Comparison of ENCODE assay signal across 23 cellular contexts in the genomic region with DNA sequence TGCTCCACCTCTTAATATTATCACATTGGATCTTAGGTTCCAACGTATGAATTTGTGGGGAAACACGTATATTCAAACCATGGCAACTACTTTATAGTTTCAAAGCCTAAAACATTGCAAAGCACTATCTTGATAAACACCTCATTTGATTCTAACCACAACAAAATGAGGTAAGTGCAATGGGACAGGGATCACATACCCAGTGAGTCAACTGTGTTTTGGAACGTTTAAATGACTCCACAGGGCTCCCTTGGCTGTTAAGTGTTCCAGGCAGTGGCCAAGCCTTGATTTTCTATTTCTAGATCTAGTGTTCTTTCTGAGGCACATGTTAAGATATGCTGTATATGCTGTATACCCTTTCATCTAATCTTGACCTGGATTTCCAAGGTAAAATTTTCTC. TPM values are rescaled to one million over a fixed set of nuclear protein-coding genes. Genes with fewer than 3 reads are reported as not detected.
DNase-seq lines count a peak whose midpoint lies in the region; ATAC-seq and TF ChIP-seq lines count a peak whose summit lies in the region.
"Had no signal": no experiment of that assay in that cellular context is flagged by ENCODE, and none has a peak within 500 bp of the region (broad histone marks: within the 10 kb centered on the region; RNA-seq: fewer than 3 reads in every experiment).

No MANE protein-coding gene starts in this region.

- H3K23ac ChIP-seq in trophoblast cell (ENCODE audit: low read length): no peak overlapping the region

- no peaks in the 10 kb centered on the region for H3K36me3 ChIP-seq in ascending aorta
- no peaks in the 10 kb centered on the region for H3K36me3 ChIP-seq in trophoblast cell (ENCODE audit: control insufficient read depth in 1 of 2, insufficient read depth in 2 of 2, low read length in 2 of 2)
- H3K36me3 ChIP-seq: brain microvascular endothelial cell, heart left ventricle, upper lobe of right lung had no signal

- H3K27me3 ChIP-seq in ascending aorta: no peaks in the 10 kb centered on the region
- no peaks in the 10 kb centered on the region for H3K27me3 ChIP-seq in trophoblast cell (ENCODE audit: insufficient read depth, low read length)
- H3K27me3 ChIP-seq: brain microvascular endothelial cell, heart left ventricle, upper lobe of right lung had no signal

- peak; percentile 41 for DNase-seq in Daoy (ENCODE audit: low read depth)
- DNase-seq in H4 (ENCODE audit: low spot score): peak; percentile 18
- no peak for DNase-seq in ascending aorta (ENCODE audit: low spot score in 2 of 2)
- peak; percentile 54 to 68 for DNase-seq in trophoblast cell
- DNase-seq in NCI-H774 (lab: John Stamatoyannopoulos, UW): no peak
- DNase-seq in GDM1 (lab: John Stamatoyannopoulos, UW): no peak
- DNase-seq: activated CD4-positive, alpha-beta T cell treated with anti-CD3 and anti-CD28 coated beads for 4 hours; activated effector memory CD4-positive, alpha-beta T cell treated with Interleukin-2 at 50 U/mL for 16 hours; brain microvascular endothelial cell; foreskin keratinocyte; heart left ventricle; kidney glomerular epithelial cell; NCI-H1417 treated with DMSO at 0.1 percent for 48 hours; NCI-H2107; nephron progenitor cell; small intestine; stimulated activated CD8-positive, alpha-beta memory T cell treated with anti-CD3 and anti-CD28 coated beads, Interleukin-4, amount 100 ng/mL, for 48 hours; upper lobe of right lung had no signal

- intact Hi-C loops in ascending aorta (cut with DNase I): no loop called here

- H2AK5ac ChIP-seq in trophoblast cell (ENCODE audit: low read length): no peak overlapping the region

- H3K18ac ChIP-seq in trophoblast cell (ENCODE audit: low read length): no peak overlapping the region

- ATAC-seq in GM21723 (IDR thresholded peaks at IDR 0.05; ENCODE audit: unreplicated experiment): no peak
- ATAC-seq: foreskin keratinocyte, upper lobe of right lung had no signal

- H3K79me1 ChIP-seq in trophoblast cell (ENCODE audit: low read length): no peaks in the 10 kb centered on the region

- no peak for TF ChIP-seq CTCF in ascending aorta (IDR thresholded peaks at IDR 0.05)

- no peak overlapping the region for H3K4ac ChIP-seq in trophoblast cell (ENCODE audit: low read depth, low read length)

- H2BK120ac ChIP-seq in trophoblast cell (ENCODE audit: insufficient read depth, low read length, poor library complexity): no peak overlapping the region

- H3K27ac ChIP-seq in ascending aorta (peak overlapping the region; percentile 8 to 46), trophoblast cell (ENCODE audit: low read depth, low read length) (no peak overlapping the region)
- H3K27ac ChIP-seq: brain microvascular endothelial cell, foreskin keratinocyte, KMS-11 had no signal

- WGBS in trophoblast cell (ENCODE audit: extremely low coverage, insufficient coverage, insufficient read length): no CpG with 5 or more reads among the region's 3 CpGs

- H3K4me1 ChIP-seq in ascending aorta: peaks cover 0 to 47% of the 10 kb centered on the region in 2 donors
- no peaks in the 10 kb centered on the region for H3K4me1 ChIP-seq in trophoblast cell (ENCODE audit: control insufficient read depth in 1 of 2, insufficient read depth in 2 of 2, low read length in 2 of 2)

- H4K12ac ChIP-seq in trophoblast cell (ENCODE audit: low read depth, low read length): no peak overlapping the region

- H3K9me3 ChIP-seq in ascending aorta (no peaks in the 10 kb centered on the region), trophoblast cell (ENCODE audit: insufficient read depth, low read depth, low read length) (no peaks in the 10 kb centered on the region)
- H3K9me3 ChIP-seq: heart left ventricle, upper lobe of right lung had no signal

- no peak overlapping the region for H2AFZ ChIP-seq in trophoblast cell (ENCODE audit: insufficient read depth, low read length, poor library complexity)

- H3K4me3 ChIP-seq in ascending aorta (no peak overlapping the region), trophoblast cell (ENCODE audit: low read depth, low read length) (no peak overlapping the region)
- H3K4me3 ChIP-seq: lung, upper lobe of right lung had no signal

- no peak overlapping the region for H3K14ac ChIP-seq in trophoblast cell (ENCODE audit: low read length)

- no peak overlapping the region for H3K9ac ChIP-seq in trophoblast cell (ENCODE audit: low read length)
- H3K9ac ChIP-seq: KMS-11 had no signal

- H2BK12ac ChIP-seq in trophoblast cell (ENCODE audit: low read length): no peak overlapping the region

- no peak overlapping the region for H4K8ac ChIP-seq in trophoblast cell (ENCODE audit: low read depth, low read length)

- no peaks in the 10 kb centered on the region for H3K79me2 ChIP-seq in trophoblast cell (ENCODE audit: control insufficient read depth, insufficient read depth, low read length, poor library complexity)

- H2BK5ac ChIP-seq in trophoblast cell (ENCODE audit: low read depth, low read length, poor library complexity): no peak overlapping the region

- H3K4me2 ChIP-seq in trophoblast cell (ENCODE audit: low read length): no peak overlapping the region
- H3K4me2 ChIP-seq: KMS-11 had no signal

- H4K91ac ChIP-seq in trophoblast cell (ENCODE audit: low read depth, low read length): no peak overlapping the region

RNA-seq across cellular contexts. Expression of a gene that starts 54.5 kb away (rescaled TPM):
- total RNA-seq in Daoy (2014; rRNA removed; shearing (Covaris generic)): not detected in 2 replicates
- not detected in 2 replicates for total RNA-seq in H4 (2014; rRNA removed; shearing (Covaris generic))
- total RNA-seq in ascending aorta: 23.2 TPM
- polyA plus RNA-seq in trophoblast cell (2013): 0.15 and 0.17 TPM in 2 replicates
- total RNA-seq: foreskin keratinocyte, osteocyte had no signal
- polyA plus RNA-seq: CD14-positive monocyte, foreskin keratinocyte had no signal

Comparison
In these comparisons a context has a peak if more than half of its experiments do, and no peak if none do; other contexts are left out.
1. DNase-seq: peak in Daoy (single experiment), H4 (single experiment) and trophoblast cell (2 of 2); none in ascending aorta (0 of 2), NCI-H774 (single experiment) and GDM1 (single experiment).
2. RNA of a gene that starts 54.5 kb away (total RNA-seq): 23.2 TPM in ascending aorta (single experiment); not detected in H4 and not detected in Daoy; every median in the first group is over 10 times any median in the second.